Comparison of ENCODE assay signal across 1 cellular context in the genomic region with DNA sequence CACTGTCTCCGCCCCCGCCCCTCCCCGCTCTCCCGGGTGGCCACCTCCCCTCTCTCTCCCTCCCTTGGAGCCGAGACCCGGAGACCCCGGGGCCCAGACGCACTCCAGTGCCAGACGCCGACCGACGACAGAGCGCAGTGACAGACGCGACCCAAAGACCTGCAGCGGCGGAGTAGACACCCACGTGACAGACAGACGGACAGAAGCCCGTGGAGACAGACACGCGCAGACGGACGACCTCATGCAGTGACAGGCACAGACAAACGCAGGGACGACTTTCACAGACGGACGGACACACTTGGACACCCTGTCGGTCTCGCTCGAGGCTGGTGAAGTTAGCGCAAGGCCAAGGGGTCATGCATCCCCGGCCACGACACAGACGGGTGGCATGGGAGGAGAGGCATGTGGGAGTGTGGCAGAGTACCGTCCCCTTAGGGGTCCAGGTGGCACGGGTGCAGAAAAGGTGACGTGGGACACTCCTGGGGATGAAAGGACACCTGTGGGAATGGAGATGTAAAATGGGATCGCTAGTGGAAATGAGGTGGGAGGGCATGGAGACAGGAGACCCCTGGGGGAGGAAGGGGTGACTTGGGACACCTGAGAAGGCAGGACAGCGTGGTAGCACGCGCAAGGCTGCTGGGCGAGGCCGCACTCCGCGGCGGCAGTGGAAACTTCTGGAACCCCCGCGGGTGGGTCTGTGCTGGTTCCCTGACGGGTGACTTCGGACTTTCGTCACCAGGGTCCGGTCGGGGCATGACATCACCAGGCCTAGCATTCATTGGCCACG.
TF ChIP-seq lines count a peak whose summit lies in the region.

No MANE protein-coding gene starts in this region.

TF ChIP-seq in WTC11, 78 proteins besides CTCF, POLR2A, EP300 and RAD21 (continued from another document):
- TF ChIP-seq, protein P1, sequence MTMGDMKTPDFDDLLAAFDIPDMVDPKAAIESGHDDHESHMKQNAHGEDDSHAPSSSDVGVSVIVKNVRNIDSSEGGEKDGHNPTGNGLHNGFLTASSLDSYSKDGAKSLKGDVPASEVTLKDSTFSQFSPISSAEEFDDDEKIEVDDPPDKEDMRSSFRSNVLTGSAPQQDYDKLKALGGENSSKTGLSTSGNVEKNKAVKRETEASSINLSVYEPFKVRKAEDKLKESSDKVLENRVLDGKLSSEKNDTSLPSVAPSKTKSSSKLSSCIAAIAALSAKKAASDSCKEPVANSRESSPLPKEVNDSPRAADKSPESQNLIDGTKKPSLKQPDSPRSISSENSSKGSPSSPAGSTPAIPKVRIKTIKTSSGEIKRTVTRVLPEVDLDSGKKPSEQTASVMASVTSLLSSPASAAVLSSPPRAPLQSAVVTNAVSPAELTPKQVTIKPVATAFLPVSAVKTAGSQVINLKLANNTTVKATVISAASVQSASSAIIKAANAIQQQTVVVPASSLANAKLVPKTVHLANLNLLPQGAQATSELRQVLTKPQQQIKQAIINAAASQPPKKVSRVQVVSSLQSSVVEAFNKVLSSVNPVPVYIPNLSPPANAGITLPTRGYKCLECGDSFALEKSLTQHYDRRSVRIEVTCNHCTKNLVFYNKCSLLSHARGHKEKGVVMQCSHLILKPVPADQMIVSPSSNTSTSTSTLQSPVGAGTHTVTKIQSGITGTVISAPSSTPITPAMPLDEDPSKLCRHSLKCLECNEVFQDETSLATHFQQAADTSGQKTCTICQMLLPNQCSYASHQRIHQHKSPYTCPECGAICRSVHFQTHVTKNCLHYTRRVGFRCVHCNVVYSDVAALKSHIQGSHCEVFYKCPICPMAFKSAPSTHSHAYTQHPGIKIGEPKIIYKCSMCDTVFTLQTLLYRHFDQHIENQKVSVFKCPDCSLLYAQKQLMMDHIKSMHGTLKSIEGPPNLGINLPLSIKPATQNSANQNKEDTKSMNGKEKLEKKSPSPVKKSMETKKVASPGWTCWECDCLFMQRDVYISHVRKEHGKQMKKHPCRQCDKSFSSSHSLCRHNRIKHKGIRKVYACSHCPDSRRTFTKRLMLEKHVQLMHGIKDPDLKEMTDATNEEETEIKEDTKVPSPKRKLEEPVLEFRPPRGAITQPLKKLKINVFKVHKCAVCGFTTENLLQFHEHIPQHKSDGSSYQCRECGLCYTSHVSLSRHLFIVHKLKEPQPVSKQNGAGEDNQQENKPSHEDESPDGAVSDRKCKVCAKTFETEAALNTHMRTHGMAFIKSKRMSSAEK (CRISPR knock-in tag; IDR thresholded peaks at IDR 0.05; ENCODE audit: borderline replicate concordance), result no peak
- TF ChIP-seq, protein P2, sequence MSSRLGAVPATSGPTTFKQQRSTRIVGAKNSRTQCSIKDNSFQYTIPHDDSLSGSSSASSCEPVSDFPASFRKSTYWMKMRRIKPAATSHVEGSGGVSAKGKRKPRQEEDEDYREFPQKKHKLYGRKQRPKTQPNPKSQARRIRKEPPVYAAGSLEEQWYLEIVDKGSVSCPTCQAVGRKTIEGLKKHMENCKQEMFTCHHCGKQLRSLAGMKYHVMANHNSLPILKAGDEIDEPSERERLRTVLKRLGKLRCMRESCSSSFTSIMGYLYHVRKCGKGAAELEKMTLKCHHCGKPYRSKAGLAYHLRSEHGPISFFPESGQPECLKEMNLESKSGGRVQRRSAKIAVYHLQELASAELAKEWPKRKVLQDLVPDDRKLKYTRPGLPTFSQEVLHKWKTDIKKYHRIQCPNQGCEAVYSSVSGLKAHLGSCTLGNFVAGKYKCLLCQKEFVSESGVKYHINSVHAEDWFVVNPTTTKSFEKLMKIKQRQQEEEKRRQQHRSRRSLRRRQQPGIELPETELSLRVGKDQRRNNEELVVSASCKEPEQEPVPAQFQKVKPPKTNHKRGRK (CRISPR knock-in tag; IDR thresholded peaks at IDR 0.05; ENCODE audit: borderline replicate concordance), result no peak
- TF ChIP-seq ZNF138 (CRISPR knock-in tag; conservative IDR thresholded peaks at IDR 0.05) (no peak), ZNF671 (CRISPR knock-in tag; IDR thresholded peaks at IDR 0.05) (no peak), JUN (CRISPR knock-in tag; IDR thresholded peaks at IDR 0.05) (no peak), ATF1 (CRISPR knock-in tag; IDR thresholded peaks at IDR 0.05) (no peak), ZNF219 (CRISPR knock-in tag; IDR thresholded peaks at IDR 0.05; ENCODE audit: borderline replicate concordance) (no peak), ZNF396 (CRISPR knock-in tag; IDR thresholded peaks at IDR 0.05; ENCODE audit: borderline replicate concordance) (no peak), SP1 (CRISPR knock-in tag; conservative IDR thresholded peaks at IDR 0.05) (no peak)
- TF ChIP-seq, protein P3, sequence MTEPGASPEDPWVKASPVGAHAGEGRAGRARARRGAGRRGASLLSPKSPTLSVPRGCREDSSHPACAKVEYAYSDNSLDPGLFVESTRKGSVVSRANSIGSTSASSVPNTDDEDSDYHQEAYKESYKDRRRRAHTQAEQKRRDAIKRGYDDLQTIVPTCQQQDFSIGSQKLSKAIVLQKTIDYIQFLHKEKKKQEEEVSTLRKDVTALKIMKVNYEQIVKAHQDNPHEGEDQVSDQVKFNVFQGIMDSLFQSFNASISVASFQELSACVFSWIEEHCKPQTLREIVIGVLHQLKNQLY (CRISPR knock-in tag; IDR thresholded peaks at IDR 0.05), result no peak
- TF ChIP-seq, protein P4, sequence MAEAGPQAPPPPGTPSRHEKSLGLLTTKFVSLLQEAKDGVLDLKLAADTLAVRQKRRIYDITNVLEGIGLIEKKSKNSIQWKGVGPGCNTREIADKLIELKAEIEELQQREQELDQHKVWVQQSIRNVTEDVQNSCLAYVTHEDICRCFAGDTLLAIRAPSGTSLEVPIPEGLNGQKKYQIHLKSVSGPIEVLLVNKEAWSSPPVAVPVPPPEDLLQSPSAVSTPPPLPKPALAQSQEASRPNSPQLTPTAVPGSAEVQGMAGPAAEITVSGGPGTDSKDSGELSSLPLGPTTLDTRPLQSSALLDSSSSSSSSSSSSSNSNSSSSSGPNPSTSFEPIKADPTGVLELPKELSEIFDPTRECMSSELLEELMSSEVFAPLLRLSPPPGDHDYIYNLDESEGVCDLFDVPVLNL (CRISPR knock-in tag; IDR thresholded peaks at IDR 0.05; ENCODE audit: borderline replicate concordance, low read depth), result no peak
- TF ChIP-seq, protein P5, sequence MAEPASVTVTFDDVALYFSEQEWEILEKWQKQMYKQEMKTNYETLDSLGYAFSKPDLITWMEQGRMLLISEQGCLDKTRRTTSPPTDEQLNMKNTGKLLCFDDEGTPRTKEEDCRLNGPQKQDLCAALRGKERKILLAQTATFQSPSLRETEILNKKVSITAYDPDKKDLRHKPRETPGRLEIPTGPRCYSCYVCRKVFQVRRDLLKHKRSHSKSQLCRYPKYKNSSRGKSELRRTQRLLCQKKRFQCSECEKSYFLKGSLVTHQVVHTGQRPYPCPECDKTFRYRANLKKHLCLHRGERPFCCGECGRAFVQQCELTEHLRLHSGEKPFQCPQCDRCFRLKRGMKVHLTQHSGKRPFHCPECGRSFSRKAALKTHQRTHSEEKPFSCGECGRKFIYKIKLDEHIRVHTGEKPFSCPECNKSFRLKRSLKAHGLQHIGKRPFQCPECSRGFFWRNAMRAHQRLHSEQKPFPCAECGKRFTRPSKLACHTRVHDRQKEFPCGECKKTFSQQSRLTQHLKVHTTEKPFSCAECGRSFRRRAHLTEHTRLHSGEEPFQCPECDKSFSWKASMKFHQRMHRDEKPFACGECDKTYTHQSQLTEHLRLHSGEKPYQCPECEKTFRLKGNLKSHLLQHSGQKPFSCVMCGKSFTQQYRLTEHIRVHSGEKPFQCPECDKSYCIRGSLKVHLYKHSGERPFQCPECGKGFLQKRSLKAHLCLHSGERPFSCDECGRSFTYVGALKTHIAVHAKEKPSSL (CRISPR knock-in tag; conservative IDR thresholded peaks at IDR 0.05), result no peak
- TF ChIP-seq, protein P6, sequence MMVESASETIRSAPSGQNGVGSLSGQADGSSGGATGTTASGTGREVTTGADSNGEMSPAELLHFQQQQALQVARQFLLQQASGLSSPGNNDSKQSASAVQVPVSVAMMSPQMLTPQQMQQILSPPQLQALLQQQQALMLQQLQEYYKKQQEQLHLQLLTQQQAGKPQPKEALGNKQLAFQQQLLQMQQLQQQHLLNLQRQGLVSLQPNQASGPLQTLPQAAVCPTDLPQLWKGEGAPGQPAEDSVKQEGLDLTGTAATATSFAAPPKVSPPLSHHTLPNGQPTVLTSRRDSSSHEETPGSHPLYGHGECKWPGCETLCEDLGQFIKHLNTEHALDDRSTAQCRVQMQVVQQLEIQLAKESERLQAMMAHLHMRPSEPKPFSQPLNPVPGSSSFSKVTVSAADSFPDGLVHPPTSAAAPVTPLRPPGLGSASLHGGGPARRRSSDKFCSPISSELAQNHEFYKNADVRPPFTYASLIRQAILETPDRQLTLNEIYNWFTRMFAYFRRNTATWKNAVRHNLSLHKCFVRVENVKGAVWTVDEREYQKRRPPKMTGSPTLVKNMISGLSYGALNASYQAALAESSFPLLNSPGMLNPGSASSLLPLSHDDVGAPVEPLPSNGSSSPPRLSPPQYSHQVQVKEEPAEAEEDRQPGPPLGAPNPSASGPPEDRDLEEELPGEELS (CRISPR knock-in tag; IDR thresholded peaks at IDR 0.05), result no peak
- TF ChIP-seq, protein P7, sequence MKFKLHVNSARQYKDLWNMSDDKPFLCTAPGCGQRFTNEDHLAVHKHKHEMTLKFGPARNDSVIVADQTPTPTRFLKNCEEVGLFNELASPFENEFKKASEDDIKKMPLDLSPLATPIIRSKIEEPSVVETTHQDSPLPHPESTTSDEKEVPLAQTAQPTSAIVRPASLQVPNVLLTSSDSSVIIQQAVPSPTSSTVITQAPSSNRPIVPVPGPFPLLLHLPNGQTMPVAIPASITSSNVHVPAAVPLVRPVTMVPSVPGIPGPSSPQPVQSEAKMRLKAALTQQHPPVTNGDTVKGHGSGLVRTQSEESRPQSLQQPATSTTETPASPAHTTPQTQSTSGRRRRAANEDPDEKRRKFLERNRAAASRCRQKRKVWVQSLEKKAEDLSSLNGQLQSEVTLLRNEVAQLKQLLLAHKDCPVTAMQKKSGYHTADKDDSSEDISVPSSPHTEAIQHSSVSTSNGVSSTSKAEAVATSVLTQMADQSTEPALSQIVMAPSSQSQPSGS (CRISPR knock-in tag; IDR thresholded peaks at IDR 0.05; ENCODE audit: borderline replicate concordance, low read depth), result no peak
- TF ChIP-seq, protein P8, sequence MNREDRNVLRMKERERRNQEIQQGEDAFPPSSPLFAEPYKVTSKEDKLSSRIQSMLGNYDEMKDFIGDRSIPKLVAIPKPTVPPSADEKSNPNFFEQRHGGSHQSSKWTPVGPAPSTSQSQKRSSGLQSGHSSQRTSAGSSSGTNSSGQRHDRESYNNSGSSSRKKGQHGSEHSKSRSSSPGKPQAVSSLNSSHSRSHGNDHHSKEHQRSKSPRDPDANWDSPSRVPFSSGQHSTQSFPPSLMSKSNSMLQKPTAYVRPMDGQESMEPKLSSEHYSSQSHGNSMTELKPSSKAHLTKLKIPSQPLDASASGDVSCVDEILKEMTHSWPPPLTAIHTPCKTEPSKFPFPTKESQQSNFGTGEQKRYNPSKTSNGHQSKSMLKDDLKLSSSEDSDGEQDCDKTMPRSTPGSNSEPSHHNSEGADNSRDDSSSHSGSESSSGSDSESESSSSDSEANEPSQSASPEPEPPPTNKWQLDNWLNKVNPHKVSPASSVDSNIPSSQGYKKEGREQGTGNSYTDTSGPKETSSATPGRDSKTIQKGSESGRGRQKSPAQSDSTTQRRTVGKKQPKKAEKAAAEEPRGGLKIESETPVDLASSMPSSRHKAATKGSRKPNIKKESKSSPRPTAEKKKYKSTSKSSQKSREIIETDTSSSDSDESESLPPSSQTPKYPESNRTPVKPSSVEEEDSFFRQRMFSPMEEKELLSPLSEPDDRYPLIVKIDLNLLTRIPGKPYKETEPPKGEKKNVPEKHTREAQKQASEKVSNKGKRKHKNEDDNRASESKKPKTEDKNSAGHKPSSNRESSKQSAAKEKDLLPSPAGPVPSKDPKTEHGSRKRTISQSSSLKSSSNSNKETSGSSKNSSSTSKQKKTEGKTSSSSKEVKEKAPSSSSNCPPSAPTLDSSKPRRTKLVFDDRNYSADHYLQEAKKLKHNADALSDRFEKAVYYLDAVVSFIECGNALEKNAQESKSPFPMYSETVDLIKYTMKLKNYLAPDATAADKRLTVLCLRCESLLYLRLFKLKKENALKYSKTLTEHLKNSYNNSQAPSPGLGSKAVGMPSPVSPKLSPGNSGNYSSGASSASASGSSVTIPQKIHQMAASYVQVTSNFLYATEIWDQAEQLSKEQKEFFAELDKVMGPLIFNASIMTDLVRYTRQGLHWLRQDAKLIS (CRISPR knock-in tag; IDR thresholded peaks at IDR 0.05; ENCODE audit: borderline replicate concordance), result no peak
